ENCODE assay signal across 1 cellular context in the genomic region with DNA sequence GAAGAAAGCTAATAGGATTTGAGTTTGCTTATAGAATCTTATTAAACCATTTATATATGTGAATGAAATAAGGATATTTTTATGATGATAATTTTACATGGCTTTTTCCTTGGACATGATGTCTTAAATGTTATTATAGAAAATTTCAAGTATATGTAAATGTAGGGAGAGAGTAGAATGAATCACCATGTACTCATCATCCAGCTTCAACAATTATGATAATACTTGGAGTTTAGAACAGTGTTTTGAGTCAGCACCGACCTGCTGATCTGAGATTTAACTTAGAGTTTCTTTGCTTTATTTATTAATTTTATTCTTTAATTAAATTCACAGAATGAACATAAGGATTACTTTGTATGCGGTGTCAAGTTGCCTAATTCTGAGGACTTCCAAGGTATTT.
TF ChIP-seq lines count a peak whose summit lies in the region.

No MANE protein-coding gene starts in this region.

TF ChIP-seq in HepG2, 621 proteins besides CTCF, POLR2A, EP300 and RAD21 (continued from another document):
- TF ChIP-seq MIER2 (CRISPR knock-in tag; IDR thresholded peaks at IDR 0.05) (no peak), HDAC1 (CRISPR knock-in tag; IDR thresholded peaks at IDR 0.05) (no peak), ZNF224 (CRISPR knock-in tag; IDR thresholded peaks at IDR 0.05) (no peak), DPF2 (CRISPR knock-in tag; IDR thresholded peaks at IDR 0.05; ENCODE audit: borderline replicate concordance, low read depth) (no peak), PHB2 (IDR thresholded peaks at IDR 0.05; ENCODE audit: partially characterized antibody) (no peak), ZNF367 (CRISPR knock-in tag; IDR thresholded peaks at IDR 0.05; ENCODE audit: borderline replicate concordance) (no peak), SRSF1 (optimal IDR thresholded peaks at IDR 0.05; ENCODE audit: low read depth, low read length) (no peak), MIER3 (CRISPR knock-in tag; IDR thresholded peaks at IDR 0.05; ENCODE audit: borderline replicate concordance) (no peak)
- TF ChIP-seq, protein P1, sequence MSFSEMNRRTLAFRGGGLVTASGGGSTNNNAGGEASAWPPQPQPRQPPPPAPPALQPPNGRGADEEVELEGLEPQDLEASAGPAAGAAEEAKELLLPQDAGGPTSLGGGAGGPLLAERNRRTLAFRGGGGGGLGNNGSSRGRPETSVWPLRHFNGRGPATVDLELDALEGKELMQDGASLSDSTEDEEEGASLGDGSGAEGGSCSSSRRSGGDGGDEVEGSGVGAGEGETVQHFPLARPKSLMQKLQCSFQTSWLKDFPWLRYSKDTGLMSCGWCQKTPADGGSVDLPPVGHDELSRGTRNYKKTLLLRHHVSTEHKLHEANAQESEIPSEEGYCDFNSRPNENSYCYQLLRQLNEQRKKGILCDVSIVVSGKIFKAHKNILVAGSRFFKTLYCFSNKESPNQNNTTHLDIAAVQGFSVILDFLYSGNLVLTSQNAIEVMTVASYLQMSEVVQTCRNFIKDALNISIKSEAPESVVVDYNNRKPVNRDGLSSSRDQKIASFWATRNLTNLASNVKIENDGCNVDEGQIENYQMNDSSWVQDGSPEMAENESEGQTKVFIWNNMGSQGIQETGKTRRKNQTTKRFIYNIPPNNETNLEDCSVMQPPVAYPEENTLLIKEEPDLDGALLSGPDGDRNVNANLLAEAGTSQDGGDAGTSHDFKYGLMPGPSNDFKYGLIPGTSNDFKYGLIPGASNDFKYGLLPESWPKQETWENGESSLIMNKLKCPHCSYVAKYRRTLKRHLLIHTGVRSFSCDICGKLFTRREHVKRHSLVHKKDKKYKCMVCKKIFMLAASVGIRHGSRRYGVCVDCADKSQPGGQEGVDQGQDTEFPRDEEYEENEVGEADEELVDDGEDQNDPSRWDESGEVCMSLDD (CRISPR knock-in tag; IDR thresholded peaks at IDR 0.05; ENCODE audit: borderline replicate concordance), result no peak
- TF ChIP-seq, protein P2, sequence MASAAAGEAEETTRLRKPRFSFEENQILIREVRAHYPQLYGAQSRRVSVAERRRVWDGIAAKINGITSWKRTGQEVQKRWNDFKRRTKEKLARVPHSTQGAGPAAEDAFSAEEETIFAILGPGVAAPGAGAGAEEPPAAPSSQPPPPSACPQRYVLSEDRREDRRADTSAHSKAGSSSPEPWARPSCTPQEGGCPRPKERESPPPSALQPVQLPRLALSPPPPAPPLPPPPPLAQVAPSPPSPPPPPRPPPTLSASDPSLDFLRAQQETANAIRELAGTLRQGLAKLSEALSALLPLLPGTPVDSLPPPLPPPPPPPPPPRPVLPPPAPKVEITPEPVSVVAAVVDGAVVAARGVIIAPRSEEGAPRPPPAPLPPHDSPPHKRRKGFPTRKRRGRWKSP (CRISPR knock-in tag; IDR thresholded peaks at IDR 0.05), result no peak
